13 cellular contexts compared by ENCODE assay signal in the genomic region with DNA sequence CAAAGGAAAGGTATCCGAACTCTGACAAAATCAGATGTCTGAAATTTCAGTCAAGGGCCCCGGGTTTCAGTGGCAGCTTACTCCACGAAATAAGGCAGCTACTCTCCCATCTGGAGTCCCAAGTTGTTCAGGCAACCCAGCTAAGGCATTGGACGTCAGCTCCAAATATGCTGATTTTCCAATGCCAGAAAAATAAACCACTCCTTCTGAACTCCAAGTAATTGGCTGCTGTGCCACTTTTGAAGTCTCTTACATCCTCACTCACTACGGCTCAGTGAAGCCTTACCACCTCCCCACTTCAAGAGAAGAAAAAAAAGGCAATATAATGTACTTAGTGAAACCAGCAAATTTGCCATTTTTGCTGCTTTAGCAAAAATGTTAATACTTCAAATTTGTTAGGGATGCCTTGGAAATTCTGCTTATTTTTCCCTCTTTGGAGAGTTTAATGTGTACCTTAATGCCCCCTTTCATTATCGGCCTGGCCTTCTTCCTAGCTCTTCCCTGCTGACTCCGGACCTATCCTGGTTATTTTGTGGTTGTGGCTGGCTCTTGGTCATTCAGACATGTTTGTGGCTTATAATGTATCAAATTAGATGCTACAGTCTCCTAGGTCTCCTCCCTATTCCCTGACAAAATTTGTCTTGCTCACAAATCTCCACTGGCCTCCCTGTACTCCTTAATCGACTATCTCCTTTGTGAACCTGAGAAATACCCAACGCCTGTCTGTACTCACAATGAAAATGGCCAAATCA.
"Had no signal": no experiment of that assay in that cellular context is flagged by ENCODE, and none has a peak within 500 bp of the region (broad histone marks: within the 10 kb centered on the region; RNA-seq: fewer than 3 reads in every experiment).

No MANE protein-coding gene starts in this region.

- H3K9me3 ChIP-seq: gastrocnemius medialis, prostate gland, testis, uterus had no signal

- ATAC-seq: activated CD8-positive, alpha-beta T cell treated with anti-CD3 and anti-CD28 coated beads, Interleukin-2, amount 10 ng/mL, durations not matched to agents 7 days and 5 days; gastrocnemius medialis; stimulated activated naive CD8-positive, alpha-beta T cell treated with anti-CD3 and anti-CD28 coated beads, Interleukin-15, amount 100 ng/mL, for 72 hours had no signal

- H3K4me1 ChIP-seq: gastrocnemius medialis, prostate gland, testis, uterus had no signal

- DNase-seq: activated CD4-positive, alpha-beta T cell treated with anti-CD3 and anti-CD28 coated beads for 4 hours; activated CD8-positive, alpha-beta memory T cell treated with anti-CD3 and anti-CD28 coated beads, Interleukin-2, amount 50 U/mL, for 48 hours; activated CD8-positive, alpha-beta T cell treated with anti-CD3 and anti-CD28 coated beads, Interleukin-2, amount 10 ng/mL, durations not matched to agents 7 days and 5 days; activated naive CD4-positive, alpha-beta T cell; aorta; gastrocnemius medialis; stimulated activated CD4-positive, alpha-beta T cell treated with anti-CD3 and anti-CD28 coated beads, Interleukin-4, amount 100 ng/mL, for 4 hours; stimulated activated naive CD8-positive, alpha-beta T cell treated with anti-CD3 and anti-CD28 coated beads, Interleukin-15, amount 100 ng/mL, for 72 hours; T-helper 1 cell; testis; uterus had no signal

- H3K27me3 ChIP-seq: gastrocnemius medialis, testis, uterus had no signal

- H3K27ac ChIP-seq: prostate gland, testis, uterus, VCaP had no signal

- H3K4me3 ChIP-seq: gastrocnemius medialis, prostate gland, testis, uterus had no signal

- H3K36me3 ChIP-seq: gastrocnemius medialis, prostate gland, uterus had no signal
